ENCODE assay signal across 35 cellular contexts in genomic region chr13:75935805-75936204, GRCh38.
"Had no signal": no experiment of that assay in that cellular context is flagged by ENCODE, and none has a peak within 500 bp of the region (broad histone marks: within the 10 kb centered on the region; RNA-seq: fewer than 3 reads in every experiment).

No MANE protein-coding gene starts in this region.

- H3K27me3 ChIP-seq: brain microvascular endothelial cell, SJSA1 had no signal

- H3K4me2 ChIP-seq: SK-N-SH had no signal

- H3K4me3 ChIP-seq: SJSA1 had no signal

- H3K4me1 ChIP-seq: SJSA1 had no signal

- ATAC-seq: activated CD8-positive, alpha-beta memory T cell treated with anti-CD3 and anti-CD28 coated beads, Interleukin-2, amount 10 ng/mL, durations not matched to agents 7 days and 5 days; activated T-cell treated with anti-CD3 and anti-CD28 coated beads, Interleukin-2, amount 50 U/mL, for 72 hours; activated T-helper 17 cell treated with anti-CD3 and anti-CD28 coated beads, Interleukin-2, amount 50 U/mL, for 72 hours; Panc1; T-cell; T-helper 17 cell had no signal

- H3K36me3 ChIP-seq: brain microvascular endothelial cell, SJSA1 had no signal

- H3K27ac ChIP-seq: brain microvascular endothelial cell, SJSA1, VCaP had no signal

- H3K9ac ChIP-seq: SK-N-SH had no signal

- H3K9me3 ChIP-seq: SJSA1, SK-N-SH had no signal

- DNase-seq: activated CD4-positive, alpha-beta memory T cell treated with anti-CD3 and anti-CD28 coated beads, Interleukin-2, amount 10 ng/mL, durations not matched to agents 7 days and 5 days; activated CD4-positive, alpha-beta T cell treated with anti-CD3 and anti-CD28 coated beads for 1 hour; activated CD4-positive, alpha-beta T cell treated with anti-CD3 and anti-CD28 coated beads for 48 hours; activated CD4-positive, CD25-positive, alpha-beta regulatory T cell; activated CD8-positive, alpha-beta memory T cell treated with anti-CD3 and anti-CD28 coated beads for 24 hours; activated CD8-positive, alpha-beta memory T cell treated with anti-CD3 and anti-CD28 coated beads, Interleukin-2, amount 10 ng/mL, durations not matched to agents 7 days and 5 days; activated CD8-positive, alpha-beta memory T cell treated with anti-CD3 and anti-CD28 coated beads, Interleukin-2, amount 50 U/mL, for 48 hours; activated effector memory CD4-positive, alpha-beta T cell treated with anti-CD3 and anti-CD28 coated beads, Interleukin-2, amount 50 U/mL, for 16 hours; activated naive CD4-positive, alpha-beta T cell; activated naive CD4-positive, alpha-beta T cell treated with anti-CD3 and anti-CD28 coated beads, Interleukin-2, amount 50 U/mL, for 16 hours; activated naive CD8-positive, alpha-beta T cell treated with anti-CD3 and anti-CD28 coated beads for 36 hours; activated T-cell treated with anti-CD3 and anti-CD28 coated beads, Interleukin-2, amount 50 U/mL, for 72 hours; amniotic stem cell; aorta; brain microvascular endothelial cell; central memory CD4-positive, alpha-beta T cell; Karpas-422; KBM-7; NCI-H1105; NCI-H1417 treated with DMSO at 0.1 percent for 48 hours; NCI-H1694 treated with DMSO at 0.1 percent for 48 hours; NCI-H2029; NCI-H510A; NCI-H526; NCI-H748 treated with DMSO at 0.1 percent for 48 hours; NK-92 treated with Interleukin-12 subunit alpha and Interleukin-12 subunit beta, amount 100 ng/mL, for 24 hours; OCI-M1; SHP77; SK-N-SH; T-cell; T-helper 17 cell had no signal

- H3K9me2 ChIP-seq: SK-N-SH had no signal
